ENCODE assay signal across 11 cellular contexts in the genomic region with DNA sequence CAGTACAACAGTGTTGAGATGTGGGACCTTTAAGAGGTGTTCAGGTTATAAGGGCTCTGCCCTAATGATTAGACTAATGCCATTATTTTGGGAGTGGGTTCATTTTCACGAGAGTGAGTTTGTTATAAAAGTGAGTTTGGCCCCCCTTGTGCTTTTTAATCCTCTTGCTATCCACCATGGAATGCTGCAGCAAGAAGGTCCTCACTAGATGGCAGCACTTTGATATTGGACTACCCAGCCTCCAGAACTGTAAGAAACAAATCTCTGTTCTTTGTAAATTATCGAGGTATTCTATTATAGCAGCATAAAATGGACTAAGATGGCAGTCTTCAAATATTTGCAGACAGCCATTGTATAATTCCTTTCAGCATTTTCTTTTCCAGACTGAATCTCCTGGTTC.
DNase-seq lines count a peak whose midpoint lies in the region; ATAC-seq, FAIRE-seq and TF ChIP-seq lines count a peak whose summit lies in the region.
"Had no signal": no experiment of that assay in that cellular context is flagged by ENCODE, and none has a peak within 500 bp of the region (broad histone marks: within the 10 kb centered on the region; RNA-seq: fewer than 3 reads in every experiment).

No MANE protein-coding gene starts in this region.

- H3K4me3 ChIP-seq in endothelial cell of umbilical vein (replicated peaks in 1 of 3; ENCODE audit: insufficient read depth in 1 of 3, low read depth in 1 of 3, low read length in 3 of 3) (no peak overlapping the region), upper lobe of right lung (no peak overlapping the region)
- H3K4me3 ChIP-seq: BLaER1, esophagus squamous epithelium had no signal

- BruUV-seq in endothelial cell of umbilical vein (replicated peaks; lab: Mats Ljungman, UMichigan), result no TSS peak

- H2AFZ ChIP-seq in endothelial cell of umbilical vein (ENCODE audit: low read depth, low read length), result no peak overlapping the region

- H3K27ac ChIP-seq in endothelial cell of umbilical vein (ENCODE audit: insufficient read depth, low read depth, low read length) (no peak overlapping the region), upper lobe of right lung (no peak overlapping the region)
- H3K27ac ChIP-seq: BLaER1, esophagus squamous epithelium had no signal

- H3K9ac ChIP-seq in endothelial cell of umbilical vein (replicated peaks; ENCODE audit: extremely low read depth, insufficient read depth, low read length), result no peak overlapping the region
- H3K9ac ChIP-seq: BLaER1 had no signal

- DNase-seq in SKM-1 treated with dmso at 0.1 percent for 144 hours (lab: John Stamatoyannopoulos, UW; ENCODE audit: unreplicated experiment) (peak; percentile 1), SKM-1 (lab: John Stamatoyannopoulos, UW; ENCODE audit: unreplicated experiment) (no peak), NCI-H69 (lab: John Stamatoyannopoulos, UW) (peak; percentile 37), endothelial cell of umbilical vein (ENCODE audit: low read depth, low spot score) (peak; percentile 9), upper lobe of right lung (no peak), iPS-NIHi7 (ENCODE audit: extremely low spot score) (no peak)
- DNase-seq in stimulated activated naive CD4-positive, alpha-beta T cell treated with Interleukin-2 at 50 U/mL for 16 hours (lab: John Stamatoyannopoulos, UW), result no peak
- DNase-seq: esophagus squamous epithelium; stimulated activated CD4-positive, alpha-beta T cell treated with anti-CD3 and anti-CD28 coated beads, Interleukin-2, amount 100 ng/mL, for 48 hours had no signal

- no peaks in the 10 kb centered on the region for H3K9me3 ChIP-seq in endothelial cell of umbilical vein (replicated peaks; ENCODE audit: control insufficient read depth, insufficient read depth, low read length)
- no peaks in the 10 kb centered on the region for H3K9me3 ChIP-seq in upper lobe of right lung
- H3K9me3 ChIP-seq: esophagus squamous epithelium had no signal

- H3K27me3 ChIP-seq in endothelial cell of umbilical vein (ENCODE audit: control insufficient read depth in 2 of 2, insufficient read depth in 2 of 2, low read length in 2 of 2) (peaks cover 2 to 7% of the 10 kb centered on the region in 2 experiments), upper lobe of right lung (no peaks in the 10 kb centered on the region)
- H3K27me3 ChIP-seq: BLaER1, esophagus squamous epithelium had no signal

- H4K20me1 ChIP-seq in endothelial cell of umbilical vein (replicated peaks; ENCODE audit: control insufficient read depth, extremely low read depth, insufficient read depth, low read length), result no peaks in the 10 kb centered on the region
- H4K20me1 ChIP-seq: BLaER1 had no signal

- dilution Hi-C loops in endothelial cell of umbilical vein (cut with MboI; ENCODE audit: extremely low pct_ligation_motif_present, low sequenced_read_pairs), result no loop called here

- ATAC-seq in upper lobe of right lung (no peak), HG03378 (IDR thresholded peaks at IDR 0.05; ENCODE audit: unreplicated experiment) (no peak)

- POLR2A ChIA-PET in endothelial cell of umbilical vein (lab: Charles Lee), result no interaction called here

- H3K4me1 ChIP-seq in endothelial cell of umbilical vein (ENCODE audit: control insufficient read depth, extremely low read depth, insufficient read depth, low read length) (no peaks in the 10 kb centered on the region), upper lobe of right lung (no peaks in the 10 kb centered on the region)
- H3K4me1 ChIP-seq: BLaER1, esophagus squamous epithelium had no signal

- intact Hi-C loops in endothelial cell of umbilical vein (cut with micrococcal nuclease) (no loop called here), upper lobe of right lung (cut with DNase I) (no loop called here)

- no peak for FAIRE-seq in endothelial cell of umbilical vein (lab: Jason Lieb, UNC)

- no peaks in the 10 kb centered on the region for H3K36me3 ChIP-seq in endothelial cell of umbilical vein (ENCODE audit: control insufficient read depth in 2 of 2, extremely low read depth in 1 of 2, insufficient read depth in 2 of 2, low read length in 2 of 2)
- H3K36me3 ChIP-seq in upper lobe of right lung, result no peaks in the 10 kb centered on the region
- H3K36me3 ChIP-seq: BLaER1, esophagus squamous epithelium had no signal

- no peak overlapping the region for H3K4me2 ChIP-seq in endothelial cell of umbilical vein (ENCODE audit: insufficient read depth, low read length)
- H3K4me2 ChIP-seq: BLaER1 had no signal

- no peak for TF ChIP-seq POLR2A in endothelial cell of umbilical vein (IDR thresholded peaks at IDR 0.05; ENCODE audit: low read depth, low read length)

- TF ChIP-seq CTCF in endothelial cell of umbilical vein (IDR thresholded peaks at IDR 0.05; ENCODE audit: extremely low read depth in 1 of 2, insufficient read depth in 1 of 2, low read depth in 1 of 2, low read length in 2 of 2) (peak; percentile 29 to 30), upper lobe of right lung (IDR thresholded peaks at IDR 0.05) (peak; percentile 32)

- H3K9me1 ChIP-seq in endothelial cell of umbilical vein (replicated peaks; ENCODE audit: control insufficient read depth, extremely low read depth, insufficient read depth, low read length), result no peaks in the 10 kb centered on the region

- H3K79me2 ChIP-seq in endothelial cell of umbilical vein (ENCODE audit: control insufficient read depth, insufficient read depth, low read length), result no peaks in the 10 kb centered on the region

- CTCF ChIA-PET in endothelial cell of umbilical vein (lab: Charles Lee), result interaction anchor here (1.1 kb wide), 1 partner anchor 14 kb away, joined by 3 read pairs; no protein-coding TSS in a partner anchor

TF ChIP-seq in endothelial cell of umbilical vein, 7 proteins besides CTCF, POLR2A, EP300 and RAD21:
- TF ChIP-seq MYC (IDR thresholded peaks at IDR 0.05; ENCODE audit: low read depth, low read length) (no peak), JUN (IDR thresholded peaks at IDR 0.05; ENCODE audit: borderline replicate concordance, insufficient read depth, insufficient read length, low read depth) (no peak), FOS (IDR thresholded peaks at IDR 0.05; ENCODE audit: borderline replicate concordance, insufficient read depth, low read length) (no peak)

Comparison
In these comparisons a context has a peak if more than half of its experiments do, and no peak if none do; other contexts are left out.
1. DNase-seq: peak in SKM-1 treated with dmso at 0.1 percent for 144 hours (single experiment), NCI-H69 (single experiment) and endothelial cell of umbilical vein (single experiment); none in SKM-1 (single experiment), upper lobe of right lung (single experiment), stimulated activated naive CD4-positive, alpha-beta T cell treated with Interleukin-2 at 50 U/mL for 16 hours (single experiment) and iPS-NIHi7 (single experiment).